12 cellular contexts compared by ENCODE assay signal in genomic region chr13:50230365-50230978, GRCh38.
DNase-seq lines count a peak whose midpoint lies in the region; ATAC-seq, FAIRE-seq and TF ChIP-seq lines count a peak whose summit lies in the region.
"Had no signal": no experiment of that assay in that cellular context is flagged by ENCODE, and none has a peak within 500 bp of the region (broad histone marks: within the 10 kb centered on the region; RNA-seq: fewer than 3 reads in every experiment).

No MANE protein-coding gene starts in this region.

- H3K36me3 ChIP-seq in Panc1 (ENCODE audit: control insufficient read depth, insufficient read depth, low read length) = no peaks in the 10 kb centered on the region
- H3K36me3 ChIP-seq: prostate gland had no signal

- H3K36me3 Mint-ChIP-seq in activated naive CD4-positive, alpha-beta T cell treated with anti-CD3 and anti-CD28 coated beads, Interleukin-2, amount 50 U/mL, for 24 hours = peaks cover 2% of the 10 kb centered on the region
- H3K36me3 Mint-ChIP-seq in activated naive CD4-positive, alpha-beta T cell treated with anti-CD3 and anti-CD28 coated beads for 36 hours (ENCODE audit: low read depth) = peaks cover 8% of the 10 kb centered on the region
- H3K36me3 Mint-ChIP-seq in stimulated activated naive CD8-positive, alpha-beta T cell treated with anti-CD3 and anti-CD28 coated beads, Interleukin-15, Interleukin-2, amounts not matched to agents 100 ng/mL and 50 ng/mL, for 24 hours (ENCODE audit: low read depth) = peaks cover 6% of the 10 kb centered on the region

- no peak for FAIRE-seq in H54 (lab: Jason Lieb, UNC)

- peak; percentile 62; the same call in 1 of the 2 replicates for ATAC-seq in Panc1
- no peak for ATAC-seq in GM21737 (IDR thresholded peaks at IDR 0.05; ENCODE audit: unreplicated experiment)

- TF ChIP-seq CTCF in Panc1 (IDR thresholded peaks at IDR 0.05) = no peak

- peaks cover 3% of the 10 kb centered on the region; the same call in 1 of the 2 replicates for H3K4me1 ChIP-seq in Panc1 (ENCODE audit: control insufficient read depth, insufficient read depth, low read length)
- H3K4me1 ChIP-seq: prostate gland had no signal

- H3K4me3 ChIP-seq in Panc1 (ENCODE audit: low read depth in 2 of 2, low read length in 2 of 2) = no peak overlapping the region
- H3K4me3 ChIP-seq: PC-9, prostate gland had no signal

- CTCF ChIA-PET in activated naive CD4-positive, alpha-beta T cell treated with anti-CD3 and anti-CD28 coated beads for 36 hours (lab: Charles Lee) = no interaction called here
- CTCF ChIA-PET in Panc1 (lab: Charles Lee) = no interaction called here

- H3K27ac Mint-ChIP-seq in activated naive CD4-positive, alpha-beta T cell treated with anti-CD3 and anti-CD28 coated beads, Interleukin-2, amount 50 U/mL, for 24 hours = peak overlapping the region; percentile 25
- no peak overlapping the region for H3K27ac Mint-ChIP-seq in activated naive CD4-positive, alpha-beta T cell treated with anti-CD3 and anti-CD28 coated beads for 36 hours
- H3K27ac Mint-ChIP-seq in stimulated activated naive CD8-positive, alpha-beta T cell treated with anti-CD3 and anti-CD28 coated beads, Interleukin-15, Interleukin-2, amounts not matched to agents 100 ng/mL and 50 ng/mL, for 24 hours = peak overlapping the region; percentile 15

- no peaks in the 10 kb centered on the region for H3K27me3 Mint-ChIP-seq in activated naive CD4-positive, alpha-beta T cell treated with anti-CD3 and anti-CD28 coated beads, Interleukin-2, amount 50 U/mL, for 24 hours
- peaks cover 11% of the 10 kb centered on the region for H3K27me3 Mint-ChIP-seq in activated naive CD4-positive, alpha-beta T cell treated with anti-CD3 and anti-CD28 coated beads for 36 hours (ENCODE audit: low read depth)
- H3K27me3 Mint-ChIP-seq in stimulated activated naive CD8-positive, alpha-beta T cell treated with anti-CD3 and anti-CD28 coated beads, Interleukin-15, Interleukin-2, amounts not matched to agents 100 ng/mL and 50 ng/mL, for 24 hours = peaks cover 7% of the 10 kb centered on the region

- peak overlapping the region; percentile 69 for H3K27ac ChIP-seq in Panc1 (ENCODE audit: low read length)
- H3K27ac ChIP-seq: PC-9, prostate gland had no signal

- no peak for TF ChIP-seq POLR2A in H54 (IDR thresholded peaks at IDR 0.05; ENCODE audit: low read depth, low read length)

- peak overlapping the region; percentile 16 for H3K4me3 Mint-ChIP-seq in activated naive CD4-positive, alpha-beta T cell treated with anti-CD3 and anti-CD28 coated beads, Interleukin-2, amount 50 U/mL, for 24 hours
- no peak overlapping the region for H3K4me3 Mint-ChIP-seq in activated naive CD4-positive, alpha-beta T cell treated with anti-CD3 and anti-CD28 coated beads for 36 hours
- peak overlapping the region; percentile 18 for H3K4me3 Mint-ChIP-seq in stimulated activated naive CD8-positive, alpha-beta T cell treated with anti-CD3 and anti-CD28 coated beads, Interleukin-15, Interleukin-2, amounts not matched to agents 100 ng/mL and 50 ng/mL, for 24 hours

- BruUV-seq in Panc1 (replicated peaks; lab: Mats Ljungman, UMichigan) = no TSS peak

- POLR2A ChIA-PET in Panc1 (lab: Charles Lee) = interaction anchor here (0.6 to 0.7 kb wide), 2 partner anchors 111 to 242 kb away, joined by 3 to 4 read pairs; no protein-coding TSS in a partner anchor

- H3K27me3 ChIP-seq in Panc1 (ENCODE audit: control insufficient read depth, insufficient read depth, low read length) = no peaks in the 10 kb centered on the region

- in situ Hi-C loops in Panc1 (cut with HindIII; ENCODE audit: low pct_unique_long_range_greater_than_20kb, low sequenced_read_pairs) = no loop called here

- peaks cover 69% of the 10 kb centered on the region for H3K4me1 Mint-ChIP-seq in activated naive CD4-positive, alpha-beta T cell treated with anti-CD3 and anti-CD28 coated beads, Interleukin-2, amount 50 U/mL, for 24 hours
- H3K4me1 Mint-ChIP-seq in activated naive CD4-positive, alpha-beta T cell treated with anti-CD3 and anti-CD28 coated beads for 36 hours (ENCODE audit: low read depth) = peaks cover 58% of the 10 kb centered on the region
- H3K4me1 Mint-ChIP-seq in stimulated activated naive CD8-positive, alpha-beta T cell treated with anti-CD3 and anti-CD28 coated beads, Interleukin-15, Interleukin-2, amounts not matched to agents 100 ng/mL and 50 ng/mL, for 24 hours (ENCODE audit: low read depth) = peaks cover 64% of the 10 kb centered on the region

- intact Hi-C loops in activated naive CD4-positive, alpha-beta T cell treated with anti-CD3 and anti-CD28 coated beads for 36 hours (cut with micrococcal nuclease) = no loop called here
- intact Hi-C loops in Panc1 (cut with micrococcal nuclease; ENCODE audit: unreplicated experiment) = loop anchor here (5.0 kb wide), 1 partner anchor 297 kb away; no protein-coding TSS in a partner anchor

- H3K9me3 Mint-ChIP-seq in activated naive CD4-positive, alpha-beta T cell treated with anti-CD3 and anti-CD28 coated beads, Interleukin-2, amount 50 U/mL, for 24 hours = no peaks in the 10 kb centered on the region
- H3K9me3 Mint-ChIP-seq in activated naive CD4-positive, alpha-beta T cell treated with anti-CD3 and anti-CD28 coated beads for 36 hours = peaks cover 7% of the 10 kb centered on the region
- peaks cover 8% of the 10 kb centered on the region for H3K9me3 Mint-ChIP-seq in stimulated activated naive CD8-positive, alpha-beta T cell treated with anti-CD3 and anti-CD28 coated beads, Interleukin-15, Interleukin-2, amounts not matched to agents 100 ng/mL and 50 ng/mL, for 24 hours

- H3K9me3 ChIP-seq in Panc1 (ENCODE audit: control insufficient read depth, insufficient read depth, low read depth, low read length) = no peaks in the 10 kb centered on the region
- H3K9me3 ChIP-seq: prostate gland had no signal

- no peak for DNase-seq in activated naive CD4-positive, alpha-beta T cell treated with anti-CD3 and anti-CD28 coated beads for 36 hours
- no peak for DNase-seq in Panc1 (ENCODE audit: low read depth, low spot score)
- DNase-seq in fibroblast of the conjunctiva (ENCODE audit: low read depth) = peak; percentile 20
- DNase-seq in H54 (ENCODE audit: insufficient read length, low spot score) = no peak
- DNase-seq in A172 (ENCODE audit: low spot score) = no peak
- DNase-seq: activated CD8-positive, alpha-beta memory T cell treated with anti-CD3 and anti-CD28 coated beads, Interleukin-2, amount 50 U/mL, for 48 hours; C1 segment of cervical spinal cord had no signal
